In genomic region chr10:69800109-69800508, GRCh38 we compare ENCODE assay signal across 8 cellular contexts. TPM values are rescaled to one million over a fixed set of nuclear protein-coding genes. Genes with fewer than 3 reads are reported as not detected.
DNase-seq lines count a peak whose midpoint lies in the region; ATAC-seq, FAIRE-seq and TF ChIP-seq lines count a peak whose summit lies in the region.

No MANE protein-coding gene starts in this region.

- TF ChIP-seq EP300 in A549 (IDR thresholded peaks at IDR 0.05) = no peak
- no peak for TF ChIP-seq EP300 in neural cell (conservative IDR thresholded peaks at IDR 0.05; ENCODE audit: poor library complexity, severe bottlenecking)

- CTCF ChIA-PET in A549 (lab: Yijun Ruan, JAX) = interaction anchor here (0.6 to 5.6 kb wide), 61 partner anchors 10 to 950 kb away, joined by 3 to 104 read pairs (median 5); no protein-coding TSS in a partner anchor
- CTCF ChIA-PET in PC-3 (lab: Charles Lee) = interaction anchor here (0.6 to 1.4 kb wide), 3 partner anchors 14 to 156 kb away, joined by 3 to 5 read pairs (median 4); no protein-coding TSS in a partner anchor

- H4K20me1 ChIP-seq in PC-3 (ENCODE audit: low read length) (peaks cover 24% of the 10 kb centered on the region; the same call in 1 of the 2 replicates), neural cell (ENCODE audit: insufficient read depth) (no peaks in the 10 kb centered on the region)

- FAIRE-seq in A549 (lab: Jason Lieb, UNC) = no peak

- TF ChIP-seq RAD21 in A549 (conservative IDR thresholded peaks at IDR 0.05 in 1 of 2, IDR thresholded peaks at IDR 0.05 in 1 of 2) (peak; percentile 53 to 72), neural cell (conservative IDR thresholded peaks at IDR 0.05) (no peak)

- intact Hi-C loops in PC-3 (cut with micrococcal nuclease) = loop anchor here (1.0 to 5.0 kb wide), 5 partner anchors 71 to 283 kb away; no protein-coding TSS in a partner anchor

- peaks cover 9% of the 10 kb centered on the region; the same call in 2 of the 3 replicates for H3K4me1 ChIP-seq in A549
- H3K4me1 ChIP-seq in PC-3 (ENCODE audit: insufficient read depth, low read length) = peaks cover 47% of the 10 kb centered on the region

- POLR2A ChIA-PET in A549 (lab: Yijun Ruan, JAX) (no interaction called here), PC-3 (lab: Charles Lee; ENCODE audit: unreplicated experiment) (no interaction called here)

- H3K79me2 ChIP-seq in PC-3 (ENCODE audit: low read length) (peaks cover 34% of the 10 kb centered on the region), neural cell (replicated peaks; ENCODE audit: insufficient read depth, low read length) (no peaks in the 10 kb centered on the region)

- DNase-seq in A549 (ENCODE audit: low read depth in 1 of 2, low spot score in 1 of 2) = peak; percentile 71 to 72
- peak; percentile 93 for DNase-seq in PC-3
- no peak for DNase-seq in epithelial cell of proximal tubule (ENCODE audit: low read depth)
- no peak for DNase-seq in T-helper 1 cell
- no peak for DNase-seq in NCI-H446 treated with DMSO at 0.1 percent for 48 hours (lab: John Stamatoyannopoulos, UW)
- no peak for DNase-seq in stimulated activated CD4-positive, alpha-beta T cell treated with anti-CD3 and anti-CD28 coated beads, Interleukin-4, amount 100 ng/mL, for 24 hours

- 5% methylated on average over 3 of the region's 3 CpGs for WGBS in A549 (ENCODE audit: missing lambda C conversion rate)

- H3K4me3 ChIP-seq in A549 (no peak overlapping the region), PC-3 (ENCODE audit: low read length) (no peak overlapping the region), epithelial cell of proximal tubule (ENCODE audit: low read depth, low read length) (no peak overlapping the region), neural cell (ENCODE audit: low read length) (no peak overlapping the region)

- H3K27ac ChIP-seq in A549 (no peak overlapping the region), PC-3 (ENCODE audit: low read length) (no peak overlapping the region), neural cell (ENCODE audit: low read length) (no peak overlapping the region)

- no peak overlapping the region for H3K4me2 ChIP-seq in A549
- H3K4me2 ChIP-seq in PC-3 (ENCODE audit: low read length) = no peak overlapping the region
- no peak overlapping the region for H3K4me2 ChIP-seq in neural cell (ENCODE audit: low read length)

- H2AFZ ChIP-seq in PC-3 (ENCODE audit: low read length) = no peak overlapping the region
- no peak overlapping the region for H2AFZ ChIP-seq in neural cell (ENCODE audit: low read depth, low read length)

- peak; percentile 72 for TF ChIP-seq CTCF in A549 (IDR thresholded peaks at IDR 0.05)
- peak; percentile 55 for TF ChIP-seq CTCF in GM12874 (IDR thresholded peaks at IDR 0.05; ENCODE audit: insufficient read depth, low read depth, low read length)
- peak; percentile 98 for TF ChIP-seq CTCF in PC-3 (conservative IDR thresholded peaks at IDR 0.05; ENCODE audit: low read depth, low read length)
- peak; percentile 88 for TF ChIP-seq CTCF in epithelial cell of proximal tubule (conservative IDR thresholded peaks at IDR 0.05; ENCODE audit: low read depth, low read length)
- TF ChIP-seq CTCF in neural cell (IDR thresholded peaks at IDR 0.05; ENCODE audit: poor library complexity, severe bottlenecking) = peak; percentile 35

- no peak overlapping the region for H3K9ac ChIP-seq in PC-3 (ENCODE audit: low read length)
- H3K9ac ChIP-seq in neural cell (ENCODE audit: low read length) = no peak overlapping the region

- H3K9me3 ChIP-seq in A549 (peaks cover 13% of the 10 kb centered on the region), PC-3 (ENCODE audit: low read length) (peaks cover 8% of the 10 kb centered on the region), neural cell (ENCODE audit: low read length) (no peaks in the 10 kb centered on the region)

- no peaks in the 10 kb centered on the region for H3K27me3 ChIP-seq in PC-3 (ENCODE audit: low read length)
- H3K27me3 ChIP-seq in neural cell (ENCODE audit: insufficient read depth, low read depth, low read length) = peaks cover 45% of the 10 kb centered on the region

- H3F3A ChIP-seq in PC-3 (ENCODE audit: low read length, unreplicated experiment) = no peaks in the 10 kb centered on the region
- H3F3A ChIP-seq in neural cell (ENCODE audit: insufficient read depth, low read length, poor library complexity, severe bottlenecking) = no peaks in the 10 kb centered on the region

- H3K9me2 ChIP-seq in PC-3 (replicated peaks; ENCODE audit: low read length) (no peaks in the 10 kb centered on the region), neural cell (ENCODE audit: insufficient read depth, low read length) (no peaks in the 10 kb centered on the region)

- ATAC-seq in A549 (peak; percentile 70 to 85; a peak in 5 of 6 replicates), PC-3 (peak; percentile 26)

- H3K36me3 ChIP-seq in PC-3 (ENCODE audit: low read depth, low read length) (no peaks in the 10 kb centered on the region), neural cell (ENCODE audit: insufficient read depth, low read length) (no peaks in the 10 kb centered on the region)

- BruUV-seq in PC-3 (replicated peaks; lab: Mats Ljungman, UMichigan) = no TSS peak

- TF ChIP-seq POLR2A in A549 (IDR thresholded peaks at IDR 0.05; ENCODE audit: low read length) = no peak

TF ChIP-seq in A549, 52 proteins besides CTCF, POLR2A, EP300 and RAD21:
- TF ChIP-seq MAZ (IDR thresholded peaks at IDR 0.05; ENCODE audit: borderline replicate concordance, low read depth, low read length) (no peak), SMC3 (IDR thresholded peaks at IDR 0.05) (peak; percentile 65), RFX5 (IDR thresholded peaks at IDR 0.05) (no peak), KDM1A (IDR thresholded peaks at IDR 0.05; ENCODE audit: low read depth) (no peak), JUNB (IDR thresholded peaks at IDR 0.05) (no peak)

TF ChIP-seq in neural cell, 6 proteins besides CTCF, POLR2A, EP300 and RAD21:
- TF ChIP-seq MXI1 (conservative IDR thresholded peaks at IDR 0.05; ENCODE audit: poor library complexity, severe bottlenecking) = no peak
- TF ChIP-seq SMC3 (conservative IDR thresholded peaks at IDR 0.05; ENCODE audit: poor library complexity) = peak; percentile 36

RNA-seq across cellular contexts. Expression of gene COL13A1, which starts 1.6 kb away (rescaled TPM):
- polyA plus RNA-seq in A549 (2011; rRNA removed) = 0.08 TPM in 1 of 2 replicates, not detected in the other
- polyA plus RNA-seq in A549 (2012; cell fraction: cytosol; rRNA removed) = 0.04 and 0.12 TPM in 2 replicates
- polyA plus RNA-seq in A549 (2012; cell fraction: nucleus; rRNA removed) = 0.31 and 0.42 TPM in 2 replicates
- 0.17 to 0.55 TPM (median 0.27 TPM) in 3 replicates for polyA plus RNA-seq in A549 (2017; fragmentation: RNase III; extraction: RNeasy Plus Mini Kit Qiagen cat#74134 plus additional on column Dnase treatment)
- not detected in 2 replicates for polyA minus RNA-seq in A549 (2011; rRNA and poly(A)+ RNA removed)
- total RNA-seq in PC-3 (2014; rRNA removed) = 201 and 299 TPM in 2 replicates
- total RNA-seq in epithelial cell of proximal tubule = 6.0 and 13.6 TPM in 2 replicates
- polyA plus RNA-seq in neural cell = 4.7 and 4.9 TPM in 2 replicates
- 1.0 and 1.2 TPM in 2 replicates for polyA minus RNA-seq in neural cell

Comparison
In these comparisons a context has a peak if more than half of its experiments do, and no peak if none do; other contexts are left out.
1. DNase-seq: peak in A549 (2 of 2) and PC-3 (single experiment); none in epithelial cell of proximal tubule (single experiment), T-helper 1 cell (0 of 5), NCI-H446 treated with DMSO at 0.1 percent for 48 hours (single experiment) and stimulated activated CD4-positive, alpha-beta T cell treated with anti-CD3 and anti-CD28 coated beads, Interleukin-4, amount 100 ng/mL, for 24 hours (single experiment).
2. CTCF ChIP-seq: peak in every context shown above with its lines; median percentile 98 in PC-3; 88 in epithelial cell of proximal tubule; 72 in A549; 55 in GM12874; 35 in neural cell.
3. RNA of gene COL13A1, which starts 1.6 kb away (total RNA-seq): 201 to 299 TPM in PC-3; 6.0 to 13.6 TPM in epithelial cell of proximal tubule; every median in the first group is over 10 times any median in the second.